ENCODE assay signal across 1 cellular context in the genomic region with DNA sequence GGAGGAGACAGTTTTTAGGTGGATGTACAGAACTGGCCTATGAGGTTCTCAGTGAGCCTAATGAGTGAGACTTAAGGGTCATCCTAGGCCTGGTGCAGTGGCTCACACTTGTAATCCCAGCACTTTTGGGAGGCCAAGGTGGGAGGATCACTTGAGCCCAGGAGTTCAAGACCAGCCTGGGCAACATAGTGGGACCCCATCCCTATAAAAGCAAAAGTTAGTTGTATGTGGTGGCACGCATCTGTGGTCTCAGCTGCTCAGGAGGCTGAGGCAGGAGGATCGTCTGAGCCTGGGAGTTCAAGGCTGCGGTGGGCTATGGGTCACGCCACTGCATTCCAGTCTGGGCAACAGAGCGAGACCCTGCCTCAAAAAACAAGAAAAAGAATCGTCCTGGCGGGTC.
TF ChIP-seq lines count a peak whose summit lies in the region.

No MANE protein-coding gene starts in this region.

TF ChIP-seq in HEK293, 187 proteins besides CTCF, POLR2A, EP300 and RAD21:
- peak; percentile 91 for TF ChIP-seq ZNF121 (tag by site-specific recombination; IDR thresholded peaks at IDR 0.05)
